Comparison of ENCODE assay signal across 1 cellular context in the genomic region with DNA sequence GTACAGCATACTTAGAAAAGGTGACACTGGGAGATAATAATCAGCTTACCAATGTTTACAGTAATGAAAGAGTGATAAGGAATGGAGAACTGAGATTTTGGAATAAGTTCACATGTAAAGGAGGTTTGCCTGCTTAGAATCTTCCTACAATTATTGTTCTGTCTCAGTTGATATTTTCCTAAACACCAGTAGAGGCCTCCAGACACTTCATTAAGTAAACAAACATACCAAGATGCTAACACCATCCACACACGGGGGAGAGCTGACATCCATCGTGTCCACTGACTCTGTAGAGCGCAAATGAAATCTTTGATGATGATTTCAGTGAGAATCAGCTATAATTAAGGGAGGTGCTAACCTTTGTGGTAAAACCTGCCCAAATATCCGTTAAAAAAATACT.
TF ChIP-seq lines count a peak whose summit lies in the region.

No MANE protein-coding gene starts in this region.

TF ChIP-seq in GM23338, 12 proteins besides CTCF, POLR2A, EP300 and RAD21 (continued from another document):
- no peak for TF ChIP-seq ZNF462 (CRISPR knock-in tag; IDR thresholded peaks at IDR 0.05)
- no peak for TF ChIP-seq EZH2 (IDR thresholded peaks at IDR 0.05; ENCODE audit: low read depth, unreplicated experiment)
- no peak for TF ChIP-seq ZNF114 (CRISPR knock-in tag; IDR thresholded peaks at IDR 0.05)
- TF ChIP-seq, protein P1, sequence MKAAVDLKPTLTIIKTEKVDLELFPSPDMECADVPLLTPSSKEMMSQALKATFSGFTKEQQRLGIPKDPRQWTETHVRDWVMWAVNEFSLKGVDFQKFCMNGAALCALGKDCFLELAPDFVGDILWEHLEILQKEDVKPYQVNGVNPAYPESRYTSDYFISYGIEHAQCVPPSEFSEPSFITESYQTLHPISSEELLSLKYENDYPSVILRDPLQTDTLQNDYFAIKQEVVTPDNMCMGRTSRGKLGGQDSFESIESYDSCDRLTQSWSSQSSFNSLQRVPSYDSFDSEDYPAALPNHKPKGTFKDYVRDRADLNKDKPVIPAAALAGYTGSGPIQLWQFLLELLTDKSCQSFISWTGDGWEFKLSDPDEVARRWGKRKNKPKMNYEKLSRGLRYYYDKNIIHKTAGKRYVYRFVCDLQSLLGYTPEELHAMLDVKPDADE (IDR thresholded peaks at IDR 0.05): no peak
- TF ChIP-seq, protein P2, sequence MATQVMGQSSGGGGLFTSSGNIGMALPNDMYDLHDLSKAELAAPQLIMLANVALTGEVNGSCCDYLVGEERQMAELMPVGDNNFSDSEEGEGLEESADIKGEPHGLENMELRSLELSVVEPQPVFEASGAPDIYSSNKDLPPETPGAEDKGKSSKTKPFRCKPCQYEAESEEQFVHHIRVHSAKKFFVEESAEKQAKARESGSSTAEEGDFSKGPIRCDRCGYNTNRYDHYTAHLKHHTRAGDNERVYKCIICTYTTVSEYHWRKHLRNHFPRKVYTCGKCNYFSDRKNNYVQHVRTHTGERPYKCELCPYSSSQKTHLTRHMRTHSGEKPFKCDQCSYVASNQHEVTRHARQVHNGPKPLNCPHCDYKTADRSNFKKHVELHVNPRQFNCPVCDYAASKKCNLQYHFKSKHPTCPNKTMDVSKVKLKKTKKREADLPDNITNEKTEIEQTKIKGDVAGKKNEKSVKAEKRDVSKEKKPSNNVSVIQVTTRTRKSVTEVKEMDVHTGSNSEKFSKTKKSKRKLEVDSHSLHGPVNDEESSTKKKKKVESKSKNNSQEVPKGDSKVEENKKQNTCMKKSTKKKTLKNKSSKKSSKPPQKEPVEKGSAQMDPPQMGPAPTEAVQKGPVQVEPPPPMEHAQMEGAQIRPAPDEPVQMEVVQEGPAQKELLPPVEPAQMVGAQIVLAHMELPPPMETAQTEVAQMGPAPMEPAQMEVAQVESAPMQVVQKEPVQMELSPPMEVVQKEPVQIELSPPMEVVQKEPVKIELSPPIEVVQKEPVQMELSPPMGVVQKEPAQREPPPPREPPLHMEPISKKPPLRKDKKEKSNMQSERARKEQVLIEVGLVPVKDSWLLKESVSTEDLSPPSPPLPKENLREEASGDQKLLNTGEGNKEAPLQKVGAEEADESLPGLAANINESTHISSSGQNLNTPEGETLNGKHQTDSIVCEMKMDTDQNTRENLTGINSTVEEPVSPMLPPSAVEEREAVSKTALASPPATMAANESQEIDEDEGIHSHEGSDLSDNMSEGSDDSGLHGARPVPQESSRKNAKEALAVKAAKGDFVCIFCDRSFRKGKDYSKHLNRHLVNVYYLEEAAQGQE (IDR thresholded peaks at IDR 0.05; ENCODE audit: unreplicated experiment): no peak
- TF ChIP-seq STAT1 (IDR thresholded peaks at IDR 0.05; ENCODE audit: unreplicated experiment): no peak
- no peak for TF ChIP-seq JUNB (IDR thresholded peaks at IDR 0.05; ENCODE audit: unreplicated experiment)
